ENCODE assay signal across 9 cellular contexts in genomic region chr1:101996830-101997485, GRCh38. TPM values are rescaled to one million over a fixed set of nuclear protein-coding genes. Genes with fewer than 3 reads are reported as not detected.
A peak's percentile ranks its signal among the peaks of the same experiment; 100 is the strongest.
DNase-seq lines count a peak whose midpoint lies in the region; ATAC-seq, FAIRE-seq and TF ChIP-seq lines count a peak whose summit lies in the region.
"Had no signal": no experiment of that assay in that cellular context is flagged by ENCODE, and none has a peak within 500 bp of the region (broad histone marks: within the 10 kb centered on the region; RNA-seq: fewer than 3 reads in every experiment).

OLFM3 (minus strand) TSS chr1:101996926.

- peak within 1 kb of the TSS; percentile 68 for H3K4me3 ChIP-seq in neural cell (ENCODE audit: low read length)

- peak; percentile 28 for TF ChIP-seq CTCF in neural cell (IDR thresholded peaks at IDR 0.05; ENCODE audit: poor library complexity, severe bottlenecking)

- H3K9ac ChIP-seq in neural cell (ENCODE audit: low read length): peak within 1 kb of the TSS; percentile 55
- H3K9ac ChIP-seq: parathyroid adenoma had no signal

- H2AFZ ChIP-seq in neural cell (ENCODE audit: low read depth, low read length): peak within 1 kb of the TSS; percentile 48
- H2AFZ ChIP-seq: parathyroid adenoma had no signal

- peak within 1 kb of the TSS; percentile 32 for H3K27ac ChIP-seq in neural cell (ENCODE audit: low read length)
- H3K27ac ChIP-seq: parathyroid adenoma had no signal

- no peaks in the 10 kb centered on the region for H3K36me3 ChIP-seq in neural cell (ENCODE audit: insufficient read depth, low read length)

- H3K79me2 ChIP-seq in neural cell (replicated peaks; ENCODE audit: insufficient read depth, low read length): no peaks in the 10 kb centered on the region
- H3K79me2 ChIP-seq: parathyroid adenoma had no signal

- ATAC-seq in GM18498 (IDR thresholded peaks at IDR 0.05; ENCODE audit: unreplicated experiment): no peak

- no peaks in the 10 kb centered on the region for H3K9me2 ChIP-seq in neural cell (ENCODE audit: insufficient read depth, low read length)

- FAIRE-seq in GM12892 (lab: Jason Lieb, UNC): no peak

- no peak for TF ChIP-seq EP300 in neural cell (conservative IDR thresholded peaks at IDR 0.05; ENCODE audit: poor library complexity, severe bottlenecking)

- no peaks in the 10 kb centered on the region for H3K9me3 ChIP-seq in neural cell (ENCODE audit: low read length)

- TF ChIP-seq POLR2A in GM12892 (IDR thresholded peaks at IDR 0.05; ENCODE audit: low read depth, low read length): no peak

- peaks cover 11% of the 10 kb centered on the region for H3K27me3 ChIP-seq in neural cell (ENCODE audit: insufficient read depth, low read depth, low read length)

- no peaks in the 10 kb centered on the region for H3F3A ChIP-seq in neural cell (ENCODE audit: insufficient read depth, low read length, poor library complexity, severe bottlenecking)

- TF ChIP-seq RAD21 in neural cell (conservative IDR thresholded peaks at IDR 0.05): peak; percentile 48

- H3K4me2 ChIP-seq in neural cell (ENCODE audit: low read length): peak within 1 kb of the TSS; percentile 66

- DNase-seq in GM12892 (ENCODE audit: insufficient read length) (peak; percentile 4), NCI-H1105 (lab: John Stamatoyannopoulos, UW) (peak; percentile 59), cerebellar cortex (ENCODE audit: low spot score) (peak; percentile 64), AML-193 (lab: John Stamatoyannopoulos, UW) (no peak)
- DNase-seq in activated CD4-positive, CD25-positive, alpha-beta regulatory T cell (lab: John Stamatoyannopoulos, UW): no peak
- no peak for DNase-seq in stimulated activated CD4-positive, alpha-beta T cell treated with anti-CD3 and anti-CD28 coated beads, Interleukin-2, amount 100 ng/mL, for 48 hours

- no peaks in the 10 kb centered on the region for H4K20me1 ChIP-seq in neural cell (ENCODE audit: insufficient read depth)

TF ChIP-seq in neural cell, 6 proteins besides CTCF, POLR2A, EP300 and RAD21:
- no peak for TF ChIP-seq POLR2AphosphoS5 (IDR thresholded peaks at IDR 0.05)
- TF ChIP-seq SMC3 (conservative IDR thresholded peaks at IDR 0.05; ENCODE audit: poor library complexity): no peak
- peak; percentile 11 for TF ChIP-seq MXI1 (conservative IDR thresholded peaks at IDR 0.05; ENCODE audit: poor library complexity, severe bottlenecking)
- peak; percentile 94 for TF ChIP-seq REST (IDR thresholded peaks at IDR 0.05; ENCODE audit: borderline replicate concordance)
- no peak for TF ChIP-seq EZH2 (IDR thresholded peaks at IDR 0.05; ENCODE audit: borderline replicate concordance, insufficient read depth, low read length, poor library complexity, severe bottlenecking)
- no peak for TF ChIP-seq TAF1 (IDR thresholded peaks at IDR 0.05; ENCODE audit: low read depth)

RNA-seq across cellular contexts. Expression of gene OLFM3, which starts in this region (rescaled TPM):
- 1.0 TPM for polyA plus RNA-seq in GM12892 (2012; ENCODE audit: missing spikeins)
- 7.9 and 8.9 TPM in 2 replicates for polyA plus RNA-seq in neural cell
- polyA minus RNA-seq in neural cell: 12.8 and 13.6 TPM in 2 replicates

Comparison
In these comparisons a context has a peak if more than half of its experiments do, and no peak if none do; other contexts are left out.
1. DNase-seq: peak in GM12892 (single experiment), NCI-H1105 (single experiment) and cerebellar cortex (single experiment); none in AML-193 (0 of 2), activated CD4-positive, CD25-positive, alpha-beta regulatory T cell (0 of 4) and stimulated activated CD4-positive, alpha-beta T cell treated with anti-CD3 and anti-CD28 coated beads, Interleukin-2, amount 100 ng/mL, for 48 hours (0 of 2).